11 cellular contexts compared by ENCODE assay signal in genomic region chr11:36073411-36074203, GRCh38.
A peak's percentile ranks its signal among the peaks of the same experiment; 100 is the strongest.
DNase-seq lines count a peak whose midpoint lies in the region; ATAC-seq and TF ChIP-seq lines count a peak whose summit lies in the region.
"Had no signal": no experiment of that assay in that cellular context is flagged by ENCODE, and none has a peak within 500 bp of the region (broad histone marks: within the 10 kb centered on the region; RNA-seq: fewer than 3 reads in every experiment).

No MANE protein-coding gene starts in this region.

- peaks cover 41% of the 10 kb centered on the region for H3K4me1 Mint-ChIP-seq in HFFc6 (ENCODE audit: low read depth)

- H3K27me3 ChIP-seq in left ventricle myocardium inferior (ENCODE audit: low read depth), result no peaks in the 10 kb centered on the region
- H3K27me3 ChIP-seq in esophagus muscularis mucosa, result no peaks in the 10 kb centered on the region

- H3K9me3 ChIP-seq in left ventricle myocardium inferior (replicated peaks) (peaks cover 10% of the 10 kb centered on the region), esophagus muscularis mucosa (no peaks in the 10 kb centered on the region)
- H3K9me3 ChIP-seq: lower lobe of right lung had no signal

- TF ChIP-seq CTCF in HFFc6 (IDR thresholded peaks at IDR 0.05), result no peak
- TF ChIP-seq CTCF in left ventricle myocardium inferior (IDR thresholded peaks at IDR 0.05; ENCODE audit: borderline replicate concordance), result no peak
- TF ChIP-seq CTCF in retinal pigment epithelial cell (conservative IDR thresholded peaks at IDR 0.05; ENCODE audit: low read depth, low read length), result no peak
- TF ChIP-seq CTCF in esophagus muscularis mucosa (IDR thresholded peaks at IDR 0.05), result no peak

- TF ChIP-seq EP300 in esophagus muscularis mucosa (IDR thresholded peaks at IDR 0.05), result no peak

- H3K4me3 ChIP-seq in left ventricle myocardium inferior (no peak overlapping the region), retinal pigment epithelial cell (ENCODE audit: low read length) (no peak overlapping the region), esophagus muscularis mucosa (no peak overlapping the region)
- H3K4me3 ChIP-seq: lower lobe of right lung had no signal

- TF ChIP-seq POLR2A in esophagus muscularis mucosa (IDR thresholded peaks at IDR 0.05; ENCODE audit: low read depth), result no peak

- H3K27ac ChIP-seq in left ventricle myocardium inferior (replicated peaks) (peak overlapping the region; percentile 46), esophagus muscularis mucosa (replicated peaks in 1 of 4) (no peak overlapping the region)
- H3K27ac ChIP-seq: lower lobe of right lung had no signal

- intact Hi-C loops in left ventricle myocardium inferior (cut with micrococcal nuclease) (no loop called here), esophagus muscularis mucosa (cut with DNase I) (no loop called here)

- H3K27ac Mint-ChIP-seq in HFFc6, result peak overlapping the region; percentile 68
- H3K27ac Mint-ChIP-seq: stimulated activated naive CD8-positive, alpha-beta T cell treated with anti-CD3 and anti-CD28 coated beads, Interleukin-15, Interleukin-2, amounts not matched to agents 100 ng/mL and 50 ng/mL, for 24 hours had no signal

- no peak for ATAC-seq in HG02884 (IDR thresholded peaks at IDR 0.05; ENCODE audit: unreplicated experiment)

- DNase-seq in HFFc6 (peak; percentile 74), amygdala (lab: John Stamatoyannopoulos, UW) (peak in 45 of 56 donors; percentile 11 to 84 (median 43)), left ventricle myocardium inferior (peak; percentile 43), retinal pigment epithelial cell (ENCODE audit: low read depth) (peak; percentile 55), DMS53 (lab: John Stamatoyannopoulos, UW) (no peak), esophagus muscularis mucosa (ENCODE audit: extremely low spot score) (no peak), germinal center (ENCODE audit: low spot score) (no peak)
- DNase-seq: lower lobe of right lung, NCI-H1105 had no signal

- peaks cover 15% of the 10 kb centered on the region for H3K9me3 Mint-ChIP-seq in HFFc6
- H3K9me3 Mint-ChIP-seq: stimulated activated naive CD8-positive, alpha-beta T cell treated with anti-CD3 and anti-CD28 coated beads, Interleukin-15, Interleukin-2, amounts not matched to agents 100 ng/mL and 50 ng/mL, for 24 hours had no signal

- H3K36me3 Mint-ChIP-seq in HFFc6 (ENCODE audit: low read depth), result peaks cover 12% of the 10 kb centered on the region

- peaks cover 5% of the 10 kb centered on the region for H3K27me3 Mint-ChIP-seq in HFFc6 (ENCODE audit: insufficient read depth)

- peak overlapping the region; percentile 55 for H3K4me3 Mint-ChIP-seq in HFFc6
- H3K4me3 Mint-ChIP-seq: stimulated activated naive CD8-positive, alpha-beta T cell treated with anti-CD3 and anti-CD28 coated beads, Interleukin-15, Interleukin-2, amounts not matched to agents 100 ng/mL and 50 ng/mL, for 24 hours had no signal

- 61% methylated on average over 9 of the region's 9 CpGs for WGBS in esophagus muscularis mucosa

- H3K4me1 ChIP-seq in left ventricle myocardium inferior, result peaks cover 14% of the 10 kb centered on the region
- H3K4me1 ChIP-seq in esophagus muscularis mucosa, result peaks cover 11 to 19% (median 16%) of the 10 kb centered on the region in 4 donors

- H3K36me3 ChIP-seq in left ventricle myocardium inferior, result no peaks in the 10 kb centered on the region
- H3K36me3 ChIP-seq in esophagus muscularis mucosa, result no peaks in the 10 kb centered on the region
- H3K36me3 ChIP-seq: lower lobe of right lung had no signal

Comparison
In these comparisons a context has a peak if more than half of its experiments do, and no peak if none do; other contexts are left out.
1. DNase-seq: peak in HFFc6 (single experiment), amygdala (45 of 56), left ventricle myocardium inferior (single experiment) and retinal pigment epithelial cell (single experiment); none in DMS53 (single experiment), esophagus muscularis mucosa (single experiment) and germinal center (single experiment).